22 cellular contexts compared by ENCODE assay signal in the genomic region with DNA sequence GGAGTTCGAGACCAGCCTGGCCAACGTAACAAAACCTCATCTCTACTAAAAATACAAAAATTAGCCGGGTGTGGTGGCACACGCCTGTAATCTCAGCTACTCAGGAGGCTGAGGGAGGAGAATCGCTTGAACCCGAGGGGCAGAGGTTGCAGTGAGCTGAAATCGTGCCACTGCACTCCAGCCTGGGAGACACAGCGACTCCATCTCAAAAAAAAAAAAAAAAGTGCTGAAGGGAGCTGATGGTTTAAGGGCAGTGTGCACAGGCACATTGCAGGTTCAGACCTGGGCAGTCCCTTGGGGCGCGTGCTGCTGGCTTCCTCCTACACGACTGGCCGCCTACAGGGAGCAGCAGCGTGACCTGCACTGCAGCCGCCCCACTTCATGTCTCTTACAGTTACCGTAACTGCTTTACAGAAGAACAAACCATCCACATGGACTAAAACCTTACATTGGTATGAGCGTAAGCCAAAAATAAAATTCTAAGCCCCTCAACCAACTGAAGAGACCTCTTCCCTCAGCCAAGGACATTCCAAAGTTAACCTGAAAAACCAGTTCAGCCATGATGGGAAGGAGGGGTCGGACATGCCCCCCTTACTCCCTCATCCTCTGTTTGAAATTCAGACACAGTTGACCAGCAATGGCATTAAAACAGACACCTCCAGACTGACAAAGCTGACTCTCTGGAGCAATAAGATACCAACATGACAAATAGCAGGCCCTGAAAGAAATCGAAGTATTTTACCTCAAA.
DNase-seq lines count a peak whose midpoint lies in the region; ATAC-seq and TF ChIP-seq lines count a peak whose summit lies in the region.
"Had no signal": no experiment of that assay in that cellular context is flagged by ENCODE, and none has a peak within 500 bp of the region (broad histone marks: within the 10 kb centered on the region; RNA-seq: fewer than 3 reads in every experiment).

No MANE protein-coding gene starts in this region.

- H3K9me3 Mint-ChIP-seq in stimulated activated memory B cell treated with anti-CD40 and anti-IgM and Interleukin-4, amounts not matched to agents 10 μg/mL and 1 μg/mL and 100 μg/mL, for 72 hours = peaks cover 3% of the 10 kb centered on the region
- no peaks in the 10 kb centered on the region for H3K9me3 Mint-ChIP-seq in CD4-positive, alpha-beta memory T cell
- H3K9me3 Mint-ChIP-seq in activated CD4-positive, alpha-beta memory T cell treated with anti-CD3 and anti-CD28 coated beads for 36 hours = no peaks in the 10 kb centered on the region
- H3K9me3 Mint-ChIP-seq: activated CD4-positive, alpha-beta T cell treated with anti-CD3 and anti-CD28 coated beads, Interleukin-2, amount 10 ng/mL, durations not matched to agents 7 days and 5 days; central memory CD8-positive, alpha-beta T cell; IgD-negative memory B cell had no signal

- H3K4me3 ChIP-seq in GM12865 (ENCODE audit: low read depth, low read length) (no peak overlapping the region), left lung (no peak overlapping the region)
- H3K4me3 ChIP-seq in CD4-positive, alpha-beta memory T cell (ENCODE audit: low read length in 2 of 2) = no peak overlapping the region
- H3K4me3 ChIP-seq: MG63 had no signal

- DNase-seq in GM12865 (ENCODE audit: low read depth) (peak; percentile 23), left lung (peak; percentile 53 to 78), glomerular visceral epithelial cell (ENCODE audit: extremely low spot score) (no peak), amniotic stem cell (lab: John Stamatoyannopoulos, UW) (no peak)
- no peak for DNase-seq in CD4-positive, alpha-beta memory T cell
- DNase-seq in activated CD4-positive, alpha-beta memory T cell treated with anti-CD3 and anti-CD28 coated beads for 36 hours = no peak
- DNase-seq: activated CD4-positive, alpha-beta T cell treated with anti-CD3 and anti-CD28 coated beads, Interleukin-2, amount 10 ng/mL, durations not matched to agents 7 days and 5 days; activated naive CD4-positive, alpha-beta T cell; activated T-cell treated with anti-CD3 and anti-CD28 coated beads for 4 hours; AML-193; amygdala; erythroblast; HCEC 1CT; MG63; NCI-H1694 treated with DMSO at 0.1 percent for 48 hours; stimulated activated naive CD4-positive, alpha-beta T cell treated with Interleukin-2 at 50 U/mL for 16 hours; SW 1271 had no signal

- H3K27ac Mint-ChIP-seq in stimulated activated memory B cell treated with anti-CD40 and anti-IgM and Interleukin-4, amounts not matched to agents 10 μg/mL and 1 μg/mL and 100 μg/mL, for 72 hours = no peak overlapping the region
- H3K27ac Mint-ChIP-seq in CD4-positive, alpha-beta memory T cell = no peak overlapping the region
- no peak overlapping the region for H3K27ac Mint-ChIP-seq in activated CD4-positive, alpha-beta memory T cell treated with anti-CD3 and anti-CD28 coated beads for 36 hours
- H3K27ac Mint-ChIP-seq: activated CD4-positive, alpha-beta T cell treated with anti-CD3 and anti-CD28 coated beads, Interleukin-2, amount 10 ng/mL, durations not matched to agents 7 days and 5 days; IgD-negative memory B cell had no signal

- no peaks in the 10 kb centered on the region for H3K9me3 ChIP-seq in left lung
- no peaks in the 10 kb centered on the region for H3K9me3 ChIP-seq in CD4-positive, alpha-beta memory T cell (ENCODE audit: control insufficient read depth in 1 of 2, low read length in 2 of 2)
- H3K9me3 ChIP-seq: MG63 had no signal

- no peaks in the 10 kb centered on the region for H3K27me3 ChIP-seq in left lung
- H3K27me3 ChIP-seq in CD4-positive, alpha-beta memory T cell (ENCODE audit: insufficient read depth, low read length) = no peaks in the 10 kb centered on the region
- H3K27me3 ChIP-seq: MG63 had no signal

- peaks cover 7% of the 10 kb centered on the region for H3K27me3 Mint-ChIP-seq in stimulated activated memory B cell treated with anti-CD40 and anti-IgM and Interleukin-4, amounts not matched to agents 10 μg/mL and 1 μg/mL and 100 μg/mL, for 72 hours
- H3K27me3 Mint-ChIP-seq in CD4-positive, alpha-beta memory T cell = no peaks in the 10 kb centered on the region
- H3K27me3 Mint-ChIP-seq in activated CD4-positive, alpha-beta memory T cell treated with anti-CD3 and anti-CD28 coated beads for 36 hours = no peaks in the 10 kb centered on the region
- H3K27me3 Mint-ChIP-seq: activated CD4-positive, alpha-beta T cell treated with anti-CD3 and anti-CD28 coated beads, Interleukin-2, amount 10 ng/mL, durations not matched to agents 7 days and 5 days; central memory CD8-positive, alpha-beta T cell; IgD-negative memory B cell had no signal

- no peak overlapping the region for H3K4me3 Mint-ChIP-seq in stimulated activated memory B cell treated with anti-CD40 and anti-IgM and Interleukin-4, amounts not matched to agents 10 μg/mL and 1 μg/mL and 100 μg/mL, for 72 hours
- no peak overlapping the region for H3K4me3 Mint-ChIP-seq in CD4-positive, alpha-beta memory T cell
- no peak overlapping the region for H3K4me3 Mint-ChIP-seq in activated CD4-positive, alpha-beta memory T cell treated with anti-CD3 and anti-CD28 coated beads for 36 hours
- H3K4me3 Mint-ChIP-seq: activated CD4-positive, alpha-beta T cell treated with anti-CD3 and anti-CD28 coated beads, Interleukin-2, amount 10 ng/mL, durations not matched to agents 7 days and 5 days; central memory CD8-positive, alpha-beta T cell had no signal

- TF ChIP-seq CTCF in GM12865 (IDR thresholded peaks at IDR 0.05; ENCODE audit: insufficient read depth, low read depth, low read length, missing control alignments) = no peak
- TF ChIP-seq CTCF in left lung (IDR thresholded peaks at IDR 0.05) = no peak

- intact Hi-C loops in left lung (cut with DNase I) = no loop called here
- intact Hi-C loops in CD4-positive, alpha-beta memory T cell (cut with micrococcal nuclease) = no loop called here
- intact Hi-C loops in activated CD4-positive, alpha-beta memory T cell treated with anti-CD3 and anti-CD28 coated beads for 36 hours (cut with micrococcal nuclease) = no loop called here

- no peaks in the 10 kb centered on the region for H3K4me1 ChIP-seq in left lung
- H3K4me1 ChIP-seq in CD4-positive, alpha-beta memory T cell (ENCODE audit: insufficient read depth, low read length) = no peaks in the 10 kb centered on the region

- ATAC-seq in HG03095 (IDR thresholded peaks at IDR 0.05; ENCODE audit: unreplicated experiment) (peak; percentile 55), left lung (peak; percentile 95)
- peak; percentile 86 for ATAC-seq in stimulated activated memory B cell treated with anti-CD40 and anti-IgM and Interleukin-4, amounts not matched to agents 10 μg/mL and 1 μg/mL and 100 μg/mL, for 72 hours

- H3K36me3 Mint-ChIP-seq in stimulated activated memory B cell treated with anti-CD40 and anti-IgM and Interleukin-4, amounts not matched to agents 10 μg/mL and 1 μg/mL and 100 μg/mL, for 72 hours = no peaks in the 10 kb centered on the region
- H3K36me3 Mint-ChIP-seq in CD4-positive, alpha-beta memory T cell = peaks cover 2 to 4% of the 10 kb centered on the region in 2 donors
- H3K36me3 Mint-ChIP-seq in activated CD4-positive, alpha-beta memory T cell treated with anti-CD3 and anti-CD28 coated beads for 36 hours = peaks cover 1% of the 10 kb centered on the region
- H3K36me3 Mint-ChIP-seq: IgD-negative memory B cell had no signal

- POLR2A ChIA-PET in CD4-positive, alpha-beta memory T cell (lab: Charles Lee; ENCODE audit: partially characterized antibody) = no interaction called here
- POLR2A ChIA-PET in activated CD4-positive, alpha-beta memory T cell treated with anti-CD3 and anti-CD28 coated beads for 36 hours (lab: Charles Lee) = interaction anchor here (0.6 kb wide), 1 partner anchor 131 kb away, joined by 3 read pairs; no protein-coding TSS in a partner anchor

- no peaks in the 10 kb centered on the region for H3K36me3 ChIP-seq in left lung
- no peaks in the 10 kb centered on the region for H3K36me3 ChIP-seq in CD4-positive, alpha-beta memory T cell (ENCODE audit: insufficient read depth, low read length)
- H3K36me3 ChIP-seq: MG63 had no signal

- H3K27ac ChIP-seq in left lung = no peak overlapping the region
- no peak overlapping the region for H3K27ac ChIP-seq in CD4-positive, alpha-beta memory T cell (ENCODE audit: low read depth, low read length)
- H3K27ac ChIP-seq: RWPE1 had no signal

- CTCF ChIA-PET in CD4-positive, alpha-beta memory T cell (lab: Charles Lee; ENCODE audit: partially characterized antibody) = no interaction called here
- CTCF ChIA-PET in activated CD4-positive, alpha-beta memory T cell treated with anti-CD3 and anti-CD28 coated beads for 36 hours (lab: Charles Lee) = no interaction called here

- H3K4me1 Mint-ChIP-seq in stimulated activated memory B cell treated with anti-CD40 and anti-IgM and Interleukin-4, amounts not matched to agents 10 μg/mL and 1 μg/mL and 100 μg/mL, for 72 hours = peaks cover 19% of the 10 kb centered on the region
- H3K4me1 Mint-ChIP-seq in CD4-positive, alpha-beta memory T cell = peaks cover 1 to 4% (median 3%) of the 10 kb centered on the region in 4 donors
- H3K4me1 Mint-ChIP-seq in activated CD4-positive, alpha-beta memory T cell treated with anti-CD3 and anti-CD28 coated beads for 36 hours (ENCODE audit: low read depth) = no peaks in the 10 kb centered on the region
- H3K4me1 Mint-ChIP-seq: activated CD4-positive, alpha-beta T cell treated with anti-CD3 and anti-CD28 coated beads, Interleukin-2, amount 10 ng/mL, durations not matched to agents 7 days and 5 days had no signal

Comparison
In these comparisons a context has a peak if more than half of its experiments do, and no peak if none do; other contexts are left out.
1. DNase-seq: peak in GM12865 (single experiment) and left lung (2 of 2); none in CD4-positive, alpha-beta memory T cell (0 of 5), glomerular visceral epithelial cell (single experiment), amniotic stem cell (single experiment) and activated CD4-positive, alpha-beta memory T cell treated with anti-CD3 and anti-CD28 coated beads for 36 hours (single experiment).
2. Peak in every context shown above with its lines, with median percentiles within 50 percentile points of each other: ATAC-seq.